Comparison of ENCODE assay signal across 1 cellular context in genomic region chr12:24496755-24497154, GRCh38.
TF ChIP-seq lines count a peak whose summit lies in the region.

No MANE protein-coding gene starts in this region.

TF ChIP-seq in SK-N-SH treated with all-trans-retinoic acid at 6 μM for 48 hours, 23 proteins besides CTCF, POLR2A, EP300 and RAD21 (continued from another document):
- TF ChIP-seq TSHZ2 (CRISPR knock-in tag; IDR thresholded peaks at IDR 0.05), result no peak
- no peak for TF ChIP-seq ZFP3 (CRISPR knock-in tag; IDR thresholded peaks at IDR 0.05)
